Comparison of ENCODE assay signal across 9 cellular contexts in genomic region chrX:2829066-2829430, GRCh38. TPM values are rescaled to one million over a fixed set of nuclear protein-coding genes. Genes with fewer than 3 reads are reported as not detected.
DNase-seq lines count a peak whose midpoint lies in the region; ATAC-seq and TF ChIP-seq lines count a peak whose summit lies in the region.
"Had no signal": no experiment of that assay in that cellular context is flagged by ENCODE, and none has a peak within 500 bp of the region (broad histone marks: within the 10 kb centered on the region; RNA-seq: fewer than 3 reads in every experiment).

No MANE protein-coding gene starts in this region.

- no peak overlapping the region for H4K91ac ChIP-seq in IMR-90 (ENCODE audit: insufficient read depth, low read depth, low read length)

- H3K79me1 ChIP-seq in IMR-90 (ENCODE audit: low read depth in 1 of 2, low read length in 2 of 2) = no peaks in the 10 kb centered on the region

- H3F3A ChIP-seq in neural progenitor cell (ENCODE audit: low read depth) = peaks cover 27% of the 10 kb centered on the region

- peaks cover 44% of the 10 kb centered on the region for H3K79me2 ChIP-seq in neural progenitor cell (ENCODE audit: low read depth)

- ATAC-seq in IMR-90 (ENCODE audit: low read depth) = peak; percentile 45

- H3K36me3 Mint-ChIP-seq in neural progenitor cell = peaks cover 28% of the 10 kb centered on the region

- dilution Hi-C loops in IMR-90 (cut with HindIII; ENCODE audit: low sequenced_read_pairs, unreplicated experiment) = no loop called here

- H4K8ac ChIP-seq in IMR-90 (ENCODE audit: low read depth in 2 of 2, low read length in 2 of 2) = no peak overlapping the region

- H2AFZ ChIP-seq in IMR-90 (replicated peaks; ENCODE audit: low read length, poor library complexity) = peak overlapping the region; percentile 73
- peak overlapping the region; percentile 17 for H2AFZ ChIP-seq in neural progenitor cell (replicated peaks)

- H4K20me1 ChIP-seq in IMR-90 (ENCODE audit: insufficient read depth, low read length) (no peaks in the 10 kb centered on the region), neural progenitor cell (ENCODE audit: low read depth) (peaks cover 12% of the 10 kb centered on the region)

- H3K23ac ChIP-seq in IMR-90 (ENCODE audit: low read depth, low read length) = no peak overlapping the region

- no peak overlapping the region for H2BK20ac ChIP-seq in IMR-90 (ENCODE audit: low read depth, low read length)

- TF ChIP-seq CTCF in A673 (conservative IDR thresholded peaks at IDR 0.05; ENCODE audit: low read depth, low read length) = no peak
- no peak for TF ChIP-seq CTCF in IMR-90 (conservative IDR thresholded peaks at IDR 0.05; ENCODE audit: low read depth, low read length)
- no peak for TF ChIP-seq CTCF in fibroblast of pulmonary artery (IDR thresholded peaks at IDR 0.05; ENCODE audit: low read length, missing control alignments)
- no peak for TF ChIP-seq CTCF in neural progenitor cell (IDR thresholded peaks at IDR 0.05)

- no peak overlapping the region for H4K5ac ChIP-seq in IMR-90 (ENCODE audit: low read depth, low read length)

- BruUV-seq in A673 (replicated peaks; lab: Mats Ljungman, UMichigan) = no TSS peak
- BruUV-seq in IMR-90 (replicated peaks; lab: Mats Ljungman, UMichigan) = no TSS peak

- no peak overlapping the region for H2AK9ac ChIP-seq in IMR-90 (replicated peaks; ENCODE audit: low read depth, low read length, poor library complexity)

- H3K4me3 ChIP-seq in A673 (ENCODE audit: low read depth, low read length, poor library complexity, severe bottlenecking) (peak overlapping the region; percentile 61), IMR-90 (ENCODE audit: insufficient read depth, low read depth, low read length) (peak overlapping the region; percentile 48), fibroblast of pulmonary artery (replicated peaks; ENCODE audit: low read depth, low read length) (peak overlapping the region; percentile 45), neural progenitor cell (peak overlapping the region; percentile 81)

- no peak overlapping the region for H3K27ac Mint-ChIP-seq in neural progenitor cell

- H3K36me3 ChIP-seq in A673 (ENCODE audit: insufficient read depth, low read length, poor library complexity, severe bottlenecking) (no peaks in the 10 kb centered on the region), IMR-90 (ENCODE audit: control insufficient read depth, insufficient read depth, low read length) (peaks cover 3% of the 10 kb centered on the region; the same call in 1 of the 2 replicates), neural progenitor cell (no peaks in the 10 kb centered on the region)

- no peaks in the 10 kb centered on the region for H3K9me3 ChIP-seq in A673 (ENCODE audit: low read depth, low read length, poor library complexity, severe bottlenecking)
- H3K9me3 ChIP-seq in IMR-90 (ENCODE audit: control insufficient read depth, insufficient read depth, low read length) = no peaks in the 10 kb centered on the region
- H3K9me3 ChIP-seq in neural progenitor cell (ENCODE audit: low read depth) = no peaks in the 10 kb centered on the region

- H3K56ac ChIP-seq in IMR-90 (ENCODE audit: extremely low read depth, insufficient read depth, low read length) = no peak overlapping the region

- no peak overlapping the region for H2BK15ac ChIP-seq in IMR-90 (ENCODE audit: low read depth, low read length)

- peak overlapping the region; percentile 18 for H3K9ac ChIP-seq in IMR-90 (ENCODE audit: low read depth, low read length)
- H3K9ac ChIP-seq in neural progenitor cell = no peak overlapping the region

- peaks cover 8% of the 10 kb centered on the region for H3K9me3 Mint-ChIP-seq in neural progenitor cell

- H2BK120ac ChIP-seq in IMR-90 (ENCODE audit: low read depth, low read length) = no peak overlapping the region

- no peak for DNase-seq in A673 (ENCODE audit: low spot score)
- DNase-seq in IMR-90 = no peak
- DNase-seq in fibroblast of pulmonary artery (ENCODE audit: low read depth) = no peak
- peak; percentile 86 for DNase-seq in neural progenitor cell (ENCODE audit: low spot score)
- DNase-seq in NCI-H1417 treated with DMSO at 0.1 percent for 48 hours (lab: John Stamatoyannopoulos, UW) = no peak
- no peak for DNase-seq in activated naive CD4-positive, alpha-beta T cell treated with anti-CD3 and anti-CD28 coated beads, Interleukin-2, amount 50 U/mL, for 16 hours
- no peak for DNase-seq in NCI-H2171 treated with DMSO at 0.1 percent for 48 hours (lab: John Stamatoyannopoulos, UW)
- no peak for DNase-seq in HUDEP-2 (lab: John Stamatoyannopoulos, UW; ENCODE audit: unreplicated experiment in 76 of 76)
- DNase-seq: effector memory CD4-positive, alpha-beta T cell had no signal

- peaks cover 2% of the 10 kb centered on the region for H3K27me3 Mint-ChIP-seq in neural progenitor cell (ENCODE audit: insufficient read depth, low read depth)

- no peaks in the 10 kb centered on the region for H3K9me1 ChIP-seq in IMR-90 (ENCODE audit: insufficient read depth, low read length)

- TF ChIP-seq RAD21 in IMR-90 (IDR thresholded peaks at IDR 0.05; ENCODE audit: low read length) = no peak

- peak overlapping the region; percentile 84 for H3K4me3 Mint-ChIP-seq in neural progenitor cell

- whole genome bisulfite sequencing in IMR-90 (ENCODE audit: extremely low coverage in 2 of 2, insufficient read length in 1 of 2), 2 experiments = 1% methylated on average over 14 of the region's 35 CpGs; no CpG with 5 or more reads in 1 of the 2 experiments

- TF ChIP-seq POLR2A in IMR-90 (IDR thresholded peaks at IDR 0.05; ENCODE audit: low read depth, low read length) = no peak

- H3K27ac ChIP-seq in A673 (ENCODE audit: low read depth, low read length, poor library complexity, severe bottlenecking) = peak overlapping the region; percentile 47
- no peak overlapping the region; the same call in 1 of the 2 replicates for H3K27ac ChIP-seq in IMR-90 (ENCODE audit: insufficient read depth, low read length)
- H3K27ac ChIP-seq in neural progenitor cell = no peak overlapping the region

- H2BK5ac ChIP-seq in IMR-90 (ENCODE audit: low read depth, low read length, poor library complexity, severe bottlenecking) = no peak overlapping the region

- intact Hi-C loops in A673 (cut with micrococcal nuclease; ENCODE audit: unreplicated experiment) = no loop called here
- intact Hi-C loops in IMR-90 (cut with micrococcal nuclease) = no loop called here

- H3K4me2 ChIP-seq in IMR-90 (ENCODE audit: low read depth, low read length) (peak overlapping the region; percentile 36; the same call in 1 of the 2 replicates), neural progenitor cell (peak overlapping the region; percentile 98)

- no peaks in the 10 kb centered on the region for H3K27me3 ChIP-seq in A673 (replicated peaks; ENCODE audit: insufficient read depth, low read depth, low read length, poor library complexity)
- H3K27me3 ChIP-seq in IMR-90 (ENCODE audit: control insufficient read depth, insufficient read depth, low read length) = peaks cover under 1% of the 10 kb centered on the region; the same call in 1 of the 2 replicates
- H3K27me3 ChIP-seq in neural progenitor cell = peaks cover 4% of the 10 kb centered on the region

- POLR2A ChIA-PET in A673 (lab: Charles Lee; ENCODE audit: low non-redundant PET) = no interaction called here
- POLR2A ChIA-PET in IMR-90 (lab: Charles Lee; ENCODE audit: unreplicated experiment) = no interaction called here

- CTCF ChIA-PET in A673 (lab: Charles Lee) = no interaction called here
- CTCF ChIA-PET in IMR-90 (lab: Yijun Ruan, JAX) = no interaction called here

- no peak overlapping the region for H3K18ac ChIP-seq in IMR-90 (ENCODE audit: low read depth, low read length)

- H2AK5ac ChIP-seq in IMR-90 (ENCODE audit: low read depth, low read length) = no peak overlapping the region

- no peak overlapping the region for H3K14ac ChIP-seq in IMR-90 (replicated peaks; ENCODE audit: low read depth, low read length)

- H3K4me1 ChIP-seq in A673 (ENCODE audit: insufficient read depth, low read length, poor library complexity, severe bottlenecking) (no peaks in the 10 kb centered on the region), IMR-90 (ENCODE audit: control insufficient read depth, insufficient read depth, low read length) (no peaks in the 10 kb centered on the region; the same call in 1 of the 2 replicates), neural progenitor cell (peaks cover 16% of the 10 kb centered on the region)

- in situ Hi-C loops in IMR-90 (cut with MboI; ENCODE audit: low sequenced_read_pairs) = loop anchor here (10.0 kb wide), 1 partner anchor 1184 kb away; no protein-coding TSS in a partner anchor

- peaks cover 11% of the 10 kb centered on the region for H3K4me1 Mint-ChIP-seq in neural progenitor cell

- H3K4ac ChIP-seq in IMR-90 (ENCODE audit: low read depth, low read length) = no peak overlapping the region

TF ChIP-seq in IMR-90, 13 proteins besides CTCF, POLR2A, EP300 and RAD21 (continues in another document):
- TF ChIP-seq MAZ (IDR thresholded peaks at IDR 0.05; ENCODE audit: borderline replicate concordance, low read depth, low read length) (no peak), ELK1 (IDR thresholded peaks at IDR 0.05; ENCODE audit: borderline replicate concordance, low read depth, low read length) (no peak), RCOR1 (IDR thresholded peaks at IDR 0.05; ENCODE audit: insufficient replicate concordance, low read length) (no peak), CHD1 (IDR thresholded peaks at IDR 0.05; ENCODE audit: low read depth, low read length) (no peak), CEBPB (IDR thresholded peaks at IDR 0.05; ENCODE audit: low read depth, low read length) (no peak), USF2 (IDR thresholded peaks at IDR 0.05; ENCODE audit: low read depth, low read length) (no peak)

RNA-seq across cellular contexts. Expression of gene GYG2, which starts 0.3 kb away (rescaled TPM):
- total RNA-seq in A673 (2021) = 39.8 and 59.7 TPM in 2 replicates
- 9.2 and 13.1 TPM in 2 replicates for total RNA-seq in IMR-90 (2012; rRNA removed)
- polyA plus RNA-seq in IMR-90 (2012; rRNA removed) = 8.2 and 9.6 TPM in 2 replicates
- 9.0 and 10.4 TPM in 2 replicates for polyA plus RNA-seq in IMR-90 (2012; cell fraction: cytosol; rRNA removed)
- 5.2 and 6.8 TPM in 2 replicates for polyA plus RNA-seq in IMR-90 (2012; cell fraction: nucleus; rRNA removed; ENCODE audit: low replicate concordance)
- total RNA-seq in neural progenitor cell (ENCODE audit: low replicate concordance) = 44.4 and 65.6 TPM in 2 replicates
